1 cellular context compared by ENCODE assay signal in the genomic region with DNA sequence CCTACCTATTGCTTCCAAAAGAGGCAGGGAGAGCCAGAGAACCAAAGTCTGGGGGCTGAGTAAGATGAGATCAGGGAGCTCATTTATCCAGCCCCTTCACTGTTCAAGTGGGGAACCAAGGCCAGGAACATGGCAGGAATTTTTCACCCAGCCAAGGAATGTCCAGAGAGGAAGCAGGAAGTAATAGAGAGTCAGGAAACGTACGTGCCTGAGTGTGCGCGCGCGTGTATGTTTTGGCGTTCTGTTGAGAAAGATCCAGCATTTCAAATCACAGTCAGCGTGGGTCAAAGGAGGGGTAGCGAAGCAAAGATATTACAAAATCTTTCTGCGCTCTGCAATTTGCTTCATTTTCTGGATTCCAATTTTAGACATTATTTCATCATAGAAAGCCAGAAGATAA.
TF ChIP-seq lines count a peak whose summit lies in the region.

No MANE protein-coding gene starts in this region.

TF ChIP-seq in GM23338, 12 proteins besides CTCF, POLR2A, EP300 and RAD21:
- TF ChIP-seq, protein P1, sequence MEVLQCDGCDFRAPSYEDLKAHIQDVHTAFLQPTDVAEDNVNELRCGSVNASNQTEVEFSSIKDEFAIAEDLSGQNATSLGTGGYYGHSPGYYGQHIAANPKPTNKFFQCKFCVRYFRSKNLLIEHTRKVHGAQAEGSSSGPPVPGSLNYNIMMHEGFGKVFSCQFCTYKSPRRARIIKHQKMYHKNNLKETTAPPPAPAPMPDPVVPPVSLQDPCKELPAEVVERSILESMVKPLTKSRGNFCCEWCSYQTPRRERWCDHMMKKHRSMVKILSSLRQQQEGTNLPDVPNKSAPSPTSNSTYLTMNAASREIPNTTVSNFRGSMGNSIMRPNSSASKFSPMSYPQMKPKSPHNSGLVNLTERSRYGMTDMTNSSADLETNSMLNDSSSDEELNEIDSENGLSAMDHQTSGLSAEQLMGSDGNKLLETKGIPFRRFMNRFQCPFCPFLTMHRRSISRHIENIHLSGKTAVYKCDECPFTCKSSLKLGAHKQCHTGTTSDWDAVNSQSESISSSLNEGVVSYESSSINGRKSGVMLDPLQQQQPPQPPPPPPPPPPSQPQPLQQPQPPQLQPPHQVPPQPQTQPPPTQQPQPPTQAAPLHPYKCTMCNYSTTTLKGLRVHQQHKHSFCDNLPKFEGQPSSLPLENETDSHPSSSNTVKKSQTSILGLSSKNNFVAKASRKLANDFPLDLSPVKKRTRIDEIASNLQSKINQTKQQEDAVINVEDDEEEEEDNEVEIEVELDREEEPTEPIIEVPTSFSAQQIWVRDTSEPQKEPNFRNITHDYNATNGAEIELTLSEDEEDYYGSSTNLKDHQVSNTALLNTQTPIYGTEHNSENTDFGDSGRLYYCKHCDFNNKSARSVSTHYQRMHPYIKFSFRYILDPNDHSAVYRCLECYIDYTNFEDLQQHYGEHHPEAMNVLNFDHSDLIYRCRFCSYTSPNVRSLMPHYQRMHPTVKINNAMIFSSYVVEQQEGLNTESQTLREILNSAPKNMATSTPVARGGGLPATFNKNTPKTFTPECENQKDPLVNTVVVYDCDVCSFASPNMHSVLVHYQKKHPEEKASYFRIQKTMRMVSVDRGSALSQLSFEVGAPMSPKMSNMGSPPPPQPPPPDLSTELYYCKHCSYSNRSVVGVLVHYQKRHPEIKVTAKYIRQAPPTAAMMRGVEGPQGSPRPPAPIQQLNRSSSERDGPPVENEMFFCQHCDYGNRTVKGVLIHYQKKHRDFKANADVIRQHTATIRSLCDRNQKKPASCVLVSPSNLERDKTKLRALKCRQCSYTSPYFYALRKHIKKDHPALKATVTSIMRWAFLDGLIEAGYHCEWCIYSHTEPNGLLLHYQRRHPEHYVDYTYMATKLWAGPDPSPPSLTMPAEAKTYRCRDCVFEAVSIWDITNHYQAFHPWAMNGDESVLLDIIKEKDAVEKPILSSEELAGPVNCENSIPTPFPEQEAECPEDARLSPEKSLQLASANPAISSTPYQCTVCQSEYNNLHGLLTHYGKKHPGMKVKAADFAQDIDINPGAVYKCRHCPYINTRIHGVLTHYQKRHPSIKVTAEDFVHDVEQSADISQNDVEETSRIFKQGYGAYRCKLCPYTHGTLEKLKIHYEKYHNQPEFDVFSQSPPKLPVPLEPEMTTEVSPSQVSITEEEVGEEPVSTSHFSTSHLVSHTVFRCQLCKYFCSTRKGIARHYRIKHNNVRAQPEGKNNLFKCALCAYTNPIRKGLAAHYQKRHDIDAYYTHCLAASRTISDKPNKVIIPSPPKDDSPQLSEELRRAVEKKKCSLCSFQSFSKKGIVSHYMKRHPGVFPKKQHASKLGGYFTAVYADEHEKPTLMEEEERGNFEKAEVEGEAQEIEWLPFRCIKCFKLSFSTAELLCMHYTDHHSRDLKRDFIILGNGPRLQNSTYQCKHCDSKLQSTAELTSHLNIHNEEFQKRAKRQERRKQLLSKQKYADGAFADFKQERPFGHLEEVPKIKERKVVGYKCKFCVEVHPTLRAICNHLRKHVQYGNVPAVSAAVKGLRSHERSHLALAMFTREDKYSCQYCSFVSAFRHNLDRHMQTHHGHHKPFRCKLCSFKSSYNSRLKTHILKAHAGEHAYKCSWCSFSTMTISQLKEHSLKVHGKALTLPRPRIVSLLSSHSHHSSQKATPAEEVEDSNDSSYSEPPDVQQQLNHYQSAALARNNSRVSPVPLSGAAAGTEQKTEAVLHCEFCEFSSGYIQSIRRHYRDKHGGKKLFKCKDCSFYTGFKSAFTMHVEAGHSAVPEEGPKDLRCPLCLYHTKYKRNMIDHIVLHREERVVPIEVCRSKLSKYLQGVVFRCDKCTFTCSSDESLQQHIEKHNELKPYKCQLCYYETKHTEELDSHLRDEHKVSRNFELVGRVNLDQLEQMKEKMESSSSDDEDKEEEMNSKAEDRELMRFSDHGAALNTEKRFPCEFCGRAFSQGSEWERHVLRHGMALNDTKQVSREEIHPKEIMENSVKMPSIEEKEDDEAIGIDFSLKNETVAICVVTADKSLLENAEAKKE (CRISPR knock-in tag; IDR thresholded peaks at IDR 0.05), result no peak
- no peak for TF ChIP-seq STAT1 (IDR thresholded peaks at IDR 0.05; ENCODE audit: unreplicated experiment)
- TF ChIP-seq EZH2 (IDR thresholded peaks at IDR 0.05; ENCODE audit: low read depth, unreplicated experiment), result no peak
- no peak for TF ChIP-seq ZNF114 (CRISPR knock-in tag; IDR thresholded peaks at IDR 0.05)
- TF ChIP-seq EZH2phosphoT487 (IDR thresholded peaks at IDR 0.05; ENCODE audit: unreplicated experiment), result no peak
- TF ChIP-seq JUNB (IDR thresholded peaks at IDR 0.05; ENCODE audit: unreplicated experiment), result no peak
- TF ChIP-seq CREB1 (CRISPR knock-in tag; IDR thresholded peaks at IDR 0.05; ENCODE audit: low read depth), result no peak
- TF ChIP-seq, protein P2, sequence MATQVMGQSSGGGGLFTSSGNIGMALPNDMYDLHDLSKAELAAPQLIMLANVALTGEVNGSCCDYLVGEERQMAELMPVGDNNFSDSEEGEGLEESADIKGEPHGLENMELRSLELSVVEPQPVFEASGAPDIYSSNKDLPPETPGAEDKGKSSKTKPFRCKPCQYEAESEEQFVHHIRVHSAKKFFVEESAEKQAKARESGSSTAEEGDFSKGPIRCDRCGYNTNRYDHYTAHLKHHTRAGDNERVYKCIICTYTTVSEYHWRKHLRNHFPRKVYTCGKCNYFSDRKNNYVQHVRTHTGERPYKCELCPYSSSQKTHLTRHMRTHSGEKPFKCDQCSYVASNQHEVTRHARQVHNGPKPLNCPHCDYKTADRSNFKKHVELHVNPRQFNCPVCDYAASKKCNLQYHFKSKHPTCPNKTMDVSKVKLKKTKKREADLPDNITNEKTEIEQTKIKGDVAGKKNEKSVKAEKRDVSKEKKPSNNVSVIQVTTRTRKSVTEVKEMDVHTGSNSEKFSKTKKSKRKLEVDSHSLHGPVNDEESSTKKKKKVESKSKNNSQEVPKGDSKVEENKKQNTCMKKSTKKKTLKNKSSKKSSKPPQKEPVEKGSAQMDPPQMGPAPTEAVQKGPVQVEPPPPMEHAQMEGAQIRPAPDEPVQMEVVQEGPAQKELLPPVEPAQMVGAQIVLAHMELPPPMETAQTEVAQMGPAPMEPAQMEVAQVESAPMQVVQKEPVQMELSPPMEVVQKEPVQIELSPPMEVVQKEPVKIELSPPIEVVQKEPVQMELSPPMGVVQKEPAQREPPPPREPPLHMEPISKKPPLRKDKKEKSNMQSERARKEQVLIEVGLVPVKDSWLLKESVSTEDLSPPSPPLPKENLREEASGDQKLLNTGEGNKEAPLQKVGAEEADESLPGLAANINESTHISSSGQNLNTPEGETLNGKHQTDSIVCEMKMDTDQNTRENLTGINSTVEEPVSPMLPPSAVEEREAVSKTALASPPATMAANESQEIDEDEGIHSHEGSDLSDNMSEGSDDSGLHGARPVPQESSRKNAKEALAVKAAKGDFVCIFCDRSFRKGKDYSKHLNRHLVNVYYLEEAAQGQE (IDR thresholded peaks at IDR 0.05; ENCODE audit: unreplicated experiment), result no peak
- TF ChIP-seq POLR2AphosphoS5 (IDR thresholded peaks at IDR 0.05; ENCODE audit: low read depth), result no peak
TF ChIP-seq in GM23338: peak in this region for 0.
